In genomic region chr3:120450914-120451669, GRCh38 we compare ENCODE assay signal across 8 cellular contexts. TPM values are rescaled to one million over a fixed set of nuclear protein-coding genes. Genes with fewer than 3 reads are reported as not detected.
DNase-seq lines count a peak whose midpoint lies in the region; ATAC-seq, FAIRE-seq and TF ChIP-seq lines count a peak whose summit lies in the region.

Gene FSTL1, minus strand, starts transcription at chr3:120450992. Its CDS starts 246 bp downstream, at chr3:120450746.

- peak within 1 kb of the TSS; percentile 92 for H3K27ac Mint-ChIP-seq in endodermal cell

- no peaks in the 10 kb centered on the region for H3K4me1 ChIP-seq in endodermal cell (ENCODE audit: control insufficient read depth, insufficient read depth, low read length)
- peaks cover 9% of the 10 kb centered on the region for H3K4me1 ChIP-seq in testis

- no peaks in the 10 kb centered on the region for H3K9me3 Mint-ChIP-seq in endodermal cell

- intact Hi-C loops in testis (cut with DNase I; ENCODE audit: low total_unique reads): no loop called here

- H3K27me3 ChIP-seq in GM06990 (replicated peaks; ENCODE audit: control insufficient read depth, insufficient read depth, low read length) (peaks cover 2% of the 10 kb centered on the region), endodermal cell (ENCODE audit: control insufficient read depth, insufficient read depth, low read length, poor library complexity, severe bottlenecking) (no peaks in the 10 kb centered on the region), testis (no peaks in the 10 kb centered on the region)

- TF ChIP-seq POLR2A in testis (IDR thresholded peaks at IDR 0.05): no peak

- 3 to 11% methylated on average over 5 to 67 of the region's 67 CpGs for WGBS in endodermal cell (ENCODE audit: insufficient coverage in 1 of 2, insufficient read length in 1 of 2), 2 experiments
- 0 to 6% methylated on average over 14 to 64 of the region's 67 CpGs for WGBS in testis, 2 donors

- peaks cover 34% of the 10 kb centered on the region for H3K4me1 Mint-ChIP-seq in endodermal cell

- DNase-seq in GM06990 (ENCODE audit: extremely low read depth, insufficient read length) (no peak), RCC 7860 (ENCODE audit: low spot score) (peak; percentile 26), endodermal cell (peak; percentile 88), medulla oblongata (ENCODE audit: extremely low spot score) (peak; percentile 31), testis (peak; percentile 65), NCI-H345 treated with DMSO at 0.1 percent for 48 hours (lab: John Stamatoyannopoulos, UW; ENCODE audit: unreplicated experiment) (no peak)
- DNase-seq in activated CD4-positive, alpha-beta T cell treated with anti-CD3 and anti-CD28 coated beads for 4 hours: no peak

- peaks cover 8% of the 10 kb centered on the region for H3K36me3 Mint-ChIP-seq in endodermal cell (ENCODE audit: low read depth)

- H3K27ac ChIP-seq in endodermal cell (ENCODE audit: low read depth, low read length) (peak within 1 kb of the TSS; percentile 27), testis (peak within 1 kb of the TSS; percentile 87 to 88)

- H3K4me3 Mint-ChIP-seq in endodermal cell: peak within 1 kb of the TSS; percentile 93

- H3K36me3 ChIP-seq in GM06990 (ENCODE audit: control insufficient read depth, insufficient read depth, low read length) (no peaks in the 10 kb centered on the region), endodermal cell (ENCODE audit: control insufficient read depth, insufficient read depth, low read length) (peaks cover 7% of the 10 kb centered on the region), testis (ENCODE audit: low read depth, missing control alignments) (no peaks in the 10 kb centered on the region)

- no peak for ATAC-seq in GM18519 (IDR thresholded peaks at IDR 0.05; ENCODE audit: low FRiP score, unreplicated experiment)

- H3K9ac ChIP-seq in endodermal cell (ENCODE audit: extremely low read depth, low read length, poor library complexity, severe bottlenecking): peak within 1 kb of the TSS; percentile 84

- no peak for FAIRE-seq in RCC 7860 (lab: Jason Lieb, UNC)

- no peak for TF ChIP-seq CTCF in GM06990 (IDR thresholded peaks at IDR 0.05; ENCODE audit: insufficient read depth, low read length, poor library complexity, severe bottlenecking)
- TF ChIP-seq CTCF in endodermal cell (conservative IDR thresholded peaks at IDR 0.05): no peak
- no peak for TF ChIP-seq CTCF in testis (IDR thresholded peaks at IDR 0.05)

- H3K9me3 ChIP-seq in endodermal cell (ENCODE audit: control insufficient read depth, low read length): no peaks in the 10 kb centered on the region
- H3K9me3 ChIP-seq in testis: no peaks in the 10 kb centered on the region

- H3K4me3 ChIP-seq in GM06990 (replicated peaks; ENCODE audit: low read depth, low read length): peak within 1 kb of the TSS; percentile 50
- peak within 1 kb of the TSS; percentile 97 for H3K4me3 ChIP-seq in endodermal cell (ENCODE audit: low read length)
- H3K4me3 ChIP-seq in testis: peak within 1 kb of the TSS; percentile 67 to 86

- no peaks in the 10 kb centered on the region for H3K27me3 Mint-ChIP-seq in endodermal cell (ENCODE audit: insufficient read depth)

RNA-seq across cellular contexts. Expression of gene FSTL1, which starts in this region (rescaled TPM):
- 100 to 1,000 TPM; 309 to 379 TPM for total RNA-seq in endodermal cell
- polyA plus RNA-seq in endodermal cell (2013, experiment 1 of 2): 346 TPM
- polyA plus RNA-seq in endodermal cell (2013, experiment 2 of 2): 337 TPM
- total RNA-seq in testis: 10 to 100 TPM; 35.0 to 73.8 TPM
- 122 TPM for polyA plus RNA-seq in testis (ENCODE audit: insufficient read depth, low read depth, low replicate concordance)

Comparison
In these comparisons a context has a peak if more than half of its experiments do, and no peak if none do; other contexts are left out.
1. RNA of gene FSTL1 (total RNA-seq): 309 to 379 TPM in endodermal cell; 35.0 to 73.8 TPM in testis; every median in the first group is over 4 times any median in the second.
2. DNase-seq: peak in RCC 7860 (single experiment), endodermal cell (single experiment), medulla oblongata (single experiment) and testis (single experiment); none in GM06990 (single experiment), NCI-H345 treated with DMSO at 0.1 percent for 48 hours (single experiment) and activated CD4-positive, alpha-beta T cell treated with anti-CD3 and anti-CD28 coated beads for 4 hours (0 of 2).
3. Peak in every context shown above with its lines, with median percentiles within 50 percentile points of each other: H3K4me3 ChIP-seq.